Comparison of ENCODE assay signal across 25 cellular contexts in the genomic region with DNA sequence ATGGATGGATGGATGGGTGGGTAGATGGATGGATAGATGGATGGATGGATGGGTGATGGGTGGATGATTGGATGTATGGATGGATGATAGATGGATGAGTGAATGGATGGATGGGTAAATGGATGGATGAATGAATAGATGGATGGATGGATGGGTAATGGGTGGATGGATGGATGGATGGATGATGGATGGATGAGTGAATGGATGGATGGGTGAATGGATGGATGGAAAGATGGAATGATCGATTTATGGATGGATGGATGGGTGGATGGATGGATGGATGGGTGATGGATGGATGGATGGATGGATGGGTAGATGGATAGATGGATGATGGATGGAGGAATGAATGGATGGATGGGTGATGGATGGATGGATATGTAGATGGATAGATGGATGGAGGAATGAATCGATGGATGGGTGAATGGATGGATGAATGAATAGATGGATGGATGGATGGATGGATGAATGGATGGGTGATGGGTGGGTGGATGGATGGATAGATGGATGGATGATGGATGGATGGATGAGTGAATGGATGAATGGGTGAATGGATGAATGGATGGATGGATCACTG.
"Had no signal": no experiment of that assay in that cellular context is flagged by ENCODE, and none has a peak within 500 bp of the region (broad histone marks: within the 10 kb centered on the region; RNA-seq: fewer than 3 reads in every experiment).

No MANE protein-coding gene starts in this region.

- H3K4me2 ChIP-seq: neural progenitor cell had no signal

- H3K4me1 Mint-ChIP-seq: nephron, neural progenitor cell had no signal

- H3K9ac ChIP-seq: neural progenitor cell had no signal

- H3K27me3 ChIP-seq: left lung, neural progenitor cell, testis, tibial nerve, upper lobe of left lung, uterus had no signal

- H3K4me1 ChIP-seq: left lung, psoas muscle, testis, upper lobe of left lung, uterus had no signal

- H3K27ac ChIP-seq: coronary artery, left lung, neural progenitor cell, psoas muscle, testis, tibial nerve, upper lobe of left lung, uterus had no signal

- H3K27ac Mint-ChIP-seq: naive thymus-derived CD4-positive, alpha-beta T cell; nephron; neural progenitor cell had no signal

- H3K4me3 Mint-ChIP-seq: naive thymus-derived CD4-positive, alpha-beta T cell; nephron; neural progenitor cell had no signal

- FAIRE-seq: frontal cortex, islet of Langerhans, small intestine had no signal

- H3K36me3 ChIP-seq: left lung, neural progenitor cell, upper lobe of left lung, uterus had no signal

- ATAC-seq: left cardiac atrium; left lung; naive thymus-derived CD4-positive, alpha-beta T cell; psoas muscle; right cardiac atrium; stimulated activated naive CD8-positive, alpha-beta T cell treated with anti-CD3 and anti-CD28 coated beads, Interleukin-15, Interleukin-2, amounts not matched to agents 100 U/mL and 50 U/mL, for 24 hours had no signal

- H3K4me3 ChIP-seq: coronary artery, left lung, neural progenitor cell, psoas muscle, testis, tibial nerve, upper lobe of left lung, uterus had no signal

- DNase-seq: dermis blood vessel endothelial cell; effector memory CD4-positive, alpha-beta T cell; head of caudate nucleus; left cardiac atrium; left lung; mesenchymal stem cell; midbrain; naive thymus-derived CD4-positive, alpha-beta T cell; psoas muscle; right cardiac atrium; small intestine; stimulated activated CD4-positive, alpha-beta T cell treated with anti-CD3 and anti-CD28 coated beads, Interleukin-15, amount 100 ng/mL, for 24 hours; stimulated activated CD4-positive, alpha-beta T cell treated with anti-CD3 and anti-CD28 coated beads, Interleukin-2, amount 100 ng/mL, for 48 hours; stimulated activated CD8-positive, alpha-beta memory T cell treated with anti-CD3 and anti-CD28 coated beads, Interleukin-4, amount 100 ng/mL, for 48 hours; stimulated activated naive CD8-positive, alpha-beta T cell treated with anti-CD3 and anti-CD28 coated beads, Interleukin-15, Interleukin-2, amounts not matched to agents 100 U/mL and 50 U/mL, for 24 hours; substantia nigra; testis; upper lobe of left lung; uterus had no signal

- H3K9me3 ChIP-seq: testis, uterus had no signal

- H2AFZ ChIP-seq: neural progenitor cell had no signal
